Comparison of ENCODE assay signal across 19 cellular contexts in the genomic region with DNA sequence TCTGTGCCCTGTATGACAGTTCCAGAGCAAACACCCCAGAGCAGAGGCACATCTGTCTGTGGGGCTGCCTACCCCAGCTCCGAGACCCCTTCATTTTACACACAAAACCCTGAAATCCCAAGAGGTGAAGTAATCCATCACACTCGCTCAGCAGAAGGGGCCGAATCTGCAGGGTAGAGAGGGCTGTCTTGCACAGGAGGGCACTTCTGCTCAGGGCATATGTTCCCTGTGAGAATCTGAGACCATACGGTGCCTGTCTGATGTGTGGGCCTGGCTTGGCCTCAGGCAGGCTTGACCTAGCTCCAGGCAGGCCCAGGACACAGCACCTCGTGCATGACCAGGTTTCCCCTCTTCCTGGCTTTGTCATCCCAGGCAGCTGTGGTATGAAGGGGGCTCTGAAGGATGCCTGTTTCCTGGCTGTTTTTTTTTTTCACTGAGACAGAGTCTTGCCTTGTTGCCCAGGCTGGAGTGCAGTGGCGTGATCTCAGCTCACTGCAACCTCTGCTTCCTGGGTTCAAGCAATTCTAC. TPM values are rescaled to one million over a fixed set of nuclear protein-coding genes. Genes with fewer than 3 reads are reported as not detected.
DNase-seq lines count a peak whose midpoint lies in the region; ATAC-seq, FAIRE-seq and TF ChIP-seq lines count a peak whose summit lies in the region.
"Had no signal": no experiment of that assay in that cellular context is flagged by ENCODE, and none has a peak within 500 bp of the region (broad histone marks: within the 10 kb centered on the region; RNA-seq: fewer than 3 reads in every experiment).

No MANE protein-coding gene starts in this region.

- no peak overlapping the region for H3K14ac ChIP-seq in trophoblast cell (ENCODE audit: low read length)

- no peak overlapping the region for H3K18ac ChIP-seq in trophoblast cell (ENCODE audit: low read length)

- DNase-seq in ELF-1 (ENCODE audit: low read depth, low spot score) (peak; percentile 21), WTC11 (ENCODE audit: low spot score) (no peak), trophoblast cell (peak; percentile 27 to 38), NCI-H146 (lab: John Stamatoyannopoulos, UW) (no peak), GM12892 (ENCODE audit: insufficient read length) (no peak)
- DNase-seq: activated CD8-positive, alpha-beta memory T cell treated with anti-CD3 and anti-CD28 coated beads, Interleukin-2, amount 10 ng/mL, durations not matched to agents 7 days and 5 days; activated gamma-delta T cell; CD8-positive, alpha-beta T cell; kidney glomerular epithelial cell; naive B cell; NCI-H1436 treated with DMSO at 0.1 percent for 48 hours; NCI-H345; T-helper 9 cell had no signal

- no peak for TF ChIP-seq CTCF in WTC11 (IDR thresholded peaks at IDR 0.05)
- no peak for TF ChIP-seq CTCF in gastroesophageal sphincter (IDR thresholded peaks at IDR 0.05)

- no peaks in the 10 kb centered on the region for H3K36me3 Mint-ChIP-seq in WTC11
- H3K36me3 Mint-ChIP-seq: activated CD8-positive, alpha-beta memory T cell treated with anti-CD3 and anti-CD28 coated beads, Interleukin-2, amount 10 ng/mL, durations not matched to agents 7 days and 5 days; CD8-positive, alpha-beta T cell; naive B cell had no signal

- H2BK120ac ChIP-seq in trophoblast cell (ENCODE audit: insufficient read depth, low read length, poor library complexity): no peak overlapping the region

- H3K9me3 ChIP-seq in gastroesophageal sphincter: no peaks in the 10 kb centered on the region
- no peaks in the 10 kb centered on the region for H3K9me3 ChIP-seq in trophoblast cell (ENCODE audit: insufficient read depth, low read depth, low read length)

- peaks cover 3% of the 10 kb centered on the region for H3K79me1 ChIP-seq in trophoblast cell (ENCODE audit: low read length)

- no peak overlapping the region for H3K4me2 ChIP-seq in trophoblast cell (ENCODE audit: low read length)

- H2BK5ac ChIP-seq in trophoblast cell (ENCODE audit: low read depth, low read length, poor library complexity): no peak overlapping the region

- H3K4me1 Mint-ChIP-seq in WTC11: peaks cover 59% of the 10 kb centered on the region

- H3K4me1 ChIP-seq in gastroesophageal sphincter: peaks cover 0 to 28% (median 19%) of the 10 kb centered on the region in 3 donors
- H3K4me1 ChIP-seq in trophoblast cell (ENCODE audit: control insufficient read depth in 1 of 2, insufficient read depth in 2 of 2, low read length in 2 of 2): peaks cover 18 to 28% of the 10 kb centered on the region in 2 experiments

- ATAC-seq in WTC11 (peak; percentile 7; the same call in 1 of the 2 replicates), gastroesophageal sphincter (no peak), HG02981 (IDR thresholded peaks at IDR 0.05; ENCODE audit: unreplicated experiment) (no peak), HG02678 (IDR thresholded peaks at IDR 0.05; ENCODE audit: unreplicated experiment) (no peak)
- ATAC-seq: activated CD8-positive, alpha-beta memory T cell treated with anti-CD3 and anti-CD28 coated beads, Interleukin-2, amount 10 ng/mL, durations not matched to agents 7 days and 5 days; CD8-positive, alpha-beta T cell had no signal

- H3K79me2 ChIP-seq in trophoblast cell (ENCODE audit: control insufficient read depth, insufficient read depth, low read length, poor library complexity): peaks cover 2% of the 10 kb centered on the region

- no peak overlapping the region for H3K23ac ChIP-seq in trophoblast cell (ENCODE audit: low read length)

- no peak for TF ChIP-seq POLR2A in gastroesophageal sphincter (IDR thresholded peaks at IDR 0.05)
- no peak for TF ChIP-seq POLR2A in GM12892 (IDR thresholded peaks at IDR 0.05; ENCODE audit: low read depth, low read length)

- H3K4me3 ChIP-seq in gastroesophageal sphincter (no peak overlapping the region), trophoblast cell (ENCODE audit: low read depth, low read length) (no peak overlapping the region)
- H3K4me3 ChIP-seq: coronary artery had no signal

- no peak overlapping the region for H3K9ac ChIP-seq in trophoblast cell (ENCODE audit: low read length)

- WGBS in gastroesophageal sphincter (ENCODE audit: low coverage in 1 of 2), 2 donors: 53 to 55% methylated on average over 2 of the region's 6 CpGs
- WGBS in trophoblast cell (ENCODE audit: extremely low coverage, insufficient coverage, insufficient read length): no CpG with 5 or more reads among the region's 6 CpGs

- H3K4me3 Mint-ChIP-seq in WTC11: no peak overlapping the region
- H3K4me3 Mint-ChIP-seq: activated CD8-positive, alpha-beta memory T cell treated with anti-CD3 and anti-CD28 coated beads, Interleukin-2, amount 10 ng/mL, durations not matched to agents 7 days and 5 days; CD8-positive, alpha-beta T cell; naive B cell had no signal

- FAIRE-seq in GM12892 (lab: Jason Lieb, UNC): no peak

- CTCF ChIA-PET in WTC11 (lab: Charles Lee): interaction anchor here (0.6 to 3.0 kb wide), 14 partner anchors 10 to 381 kb away, joined by 3 to 10 read pairs (median 3); partner anchors contain the start of gene GRIK4

- H3K9me3 Mint-ChIP-seq in WTC11: no peaks in the 10 kb centered on the region
- H3K9me3 Mint-ChIP-seq: CD8-positive, alpha-beta T cell; naive B cell had no signal

- H4K12ac ChIP-seq in trophoblast cell (ENCODE audit: low read depth, low read length): no peak overlapping the region

- no peak overlapping the region for H4K8ac ChIP-seq in trophoblast cell (ENCODE audit: low read depth, low read length)

- H3K36me3 ChIP-seq in gastroesophageal sphincter: no peaks in the 10 kb centered on the region
- H3K36me3 ChIP-seq in trophoblast cell (ENCODE audit: control insufficient read depth in 1 of 2, insufficient read depth in 2 of 2, low read length in 2 of 2): no peaks in the 10 kb centered on the region

- H3K27ac Mint-ChIP-seq in WTC11: no peak overlapping the region
- H3K27ac Mint-ChIP-seq: activated CD8-positive, alpha-beta memory T cell treated with anti-CD3 and anti-CD28 coated beads, Interleukin-2, amount 10 ng/mL, durations not matched to agents 7 days and 5 days; CD8-positive, alpha-beta T cell had no signal

- H3K27me3 ChIP-seq in gastroesophageal sphincter: no peaks in the 10 kb centered on the region
- H3K27me3 ChIP-seq in trophoblast cell (ENCODE audit: insufficient read depth, low read length): no peaks in the 10 kb centered on the region

- POLR2A ChIA-PET in WTC11 (lab: Charles Lee): interaction anchor here (0.6 to 0.7 kb wide), 2 partner anchors 22 to 1239 kb away, joined by 3 read pairs; no protein-coding TSS in a partner anchor

- H2AK5ac ChIP-seq in trophoblast cell (ENCODE audit: low read length): no peak overlapping the region

- no peak overlapping the region for H4K91ac ChIP-seq in trophoblast cell (ENCODE audit: low read depth, low read length)

- no peak overlapping the region for H2AFZ ChIP-seq in trophoblast cell (ENCODE audit: insufficient read depth, low read length, poor library complexity)

- peaks cover 3% of the 10 kb centered on the region for H3K27me3 Mint-ChIP-seq in WTC11 (ENCODE audit: low read depth)

- no peak overlapping the region for H2BK12ac ChIP-seq in trophoblast cell (ENCODE audit: low read length)

- no peak for TF ChIP-seq EP300 in gastroesophageal sphincter (IDR thresholded peaks at IDR 0.05)

- H3K4ac ChIP-seq in trophoblast cell (ENCODE audit: low read depth, low read length): no peak overlapping the region

- H3K27ac ChIP-seq in gastroesophageal sphincter: peak overlapping the region in 3 of 4 donors; percentile 47 to 73 (median 62)
- H3K27ac ChIP-seq in trophoblast cell (ENCODE audit: low read depth, low read length): no peak overlapping the region

TF ChIP-seq in WTC11, 78 proteins besides CTCF, POLR2A, EP300 and RAD21 (continues in another document):
- TF ChIP-seq, protein P1, sequence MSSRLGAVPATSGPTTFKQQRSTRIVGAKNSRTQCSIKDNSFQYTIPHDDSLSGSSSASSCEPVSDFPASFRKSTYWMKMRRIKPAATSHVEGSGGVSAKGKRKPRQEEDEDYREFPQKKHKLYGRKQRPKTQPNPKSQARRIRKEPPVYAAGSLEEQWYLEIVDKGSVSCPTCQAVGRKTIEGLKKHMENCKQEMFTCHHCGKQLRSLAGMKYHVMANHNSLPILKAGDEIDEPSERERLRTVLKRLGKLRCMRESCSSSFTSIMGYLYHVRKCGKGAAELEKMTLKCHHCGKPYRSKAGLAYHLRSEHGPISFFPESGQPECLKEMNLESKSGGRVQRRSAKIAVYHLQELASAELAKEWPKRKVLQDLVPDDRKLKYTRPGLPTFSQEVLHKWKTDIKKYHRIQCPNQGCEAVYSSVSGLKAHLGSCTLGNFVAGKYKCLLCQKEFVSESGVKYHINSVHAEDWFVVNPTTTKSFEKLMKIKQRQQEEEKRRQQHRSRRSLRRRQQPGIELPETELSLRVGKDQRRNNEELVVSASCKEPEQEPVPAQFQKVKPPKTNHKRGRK (CRISPR knock-in tag; IDR thresholded peaks at IDR 0.05; ENCODE audit: borderline replicate concordance): no peak
- TF ChIP-seq PRDM15 (CRISPR knock-in tag; IDR thresholded peaks at IDR 0.05) (no peak), CBFB (CRISPR knock-in tag; IDR thresholded peaks at IDR 0.05; ENCODE audit: low read depth) (no peak), CREM (CRISPR knock-in tag; IDR thresholded peaks at IDR 0.05) (no peak)

RNA-seq across cellular contexts. Expression of gene GRIK4, which starts 37.2 kb away (rescaled TPM):
- total RNA-seq in WTC11 (2021) (2.9 to 3.6 TPM (median 3.3 TPM) in 3 replicates), gastroesophageal sphincter (under 1 TPM; under 0.01 to 0.69 (median 0.25) TPM)
- polyA plus RNA-seq in trophoblast cell (2013): 0.22 and 0.25 TPM in 2 replicates
- 0.45 TPM for polyA plus RNA-seq in GM12892 (2012; ENCODE audit: missing spikeins)
- total RNA-seq: aorta; CD8-positive, alpha-beta T cell; HT-29 had no signal
- polyA plus RNA-seq: aorta had no signal

Comparison
In these comparisons a context has a peak if more than half of its experiments do, and no peak if none do; other contexts are left out.
1. DNase-seq: peak in ELF-1 (single experiment) and trophoblast cell (2 of 2); none in WTC11 (single experiment), NCI-H146 (single experiment) and GM12892 (single experiment).